In the genomic region with DNA sequence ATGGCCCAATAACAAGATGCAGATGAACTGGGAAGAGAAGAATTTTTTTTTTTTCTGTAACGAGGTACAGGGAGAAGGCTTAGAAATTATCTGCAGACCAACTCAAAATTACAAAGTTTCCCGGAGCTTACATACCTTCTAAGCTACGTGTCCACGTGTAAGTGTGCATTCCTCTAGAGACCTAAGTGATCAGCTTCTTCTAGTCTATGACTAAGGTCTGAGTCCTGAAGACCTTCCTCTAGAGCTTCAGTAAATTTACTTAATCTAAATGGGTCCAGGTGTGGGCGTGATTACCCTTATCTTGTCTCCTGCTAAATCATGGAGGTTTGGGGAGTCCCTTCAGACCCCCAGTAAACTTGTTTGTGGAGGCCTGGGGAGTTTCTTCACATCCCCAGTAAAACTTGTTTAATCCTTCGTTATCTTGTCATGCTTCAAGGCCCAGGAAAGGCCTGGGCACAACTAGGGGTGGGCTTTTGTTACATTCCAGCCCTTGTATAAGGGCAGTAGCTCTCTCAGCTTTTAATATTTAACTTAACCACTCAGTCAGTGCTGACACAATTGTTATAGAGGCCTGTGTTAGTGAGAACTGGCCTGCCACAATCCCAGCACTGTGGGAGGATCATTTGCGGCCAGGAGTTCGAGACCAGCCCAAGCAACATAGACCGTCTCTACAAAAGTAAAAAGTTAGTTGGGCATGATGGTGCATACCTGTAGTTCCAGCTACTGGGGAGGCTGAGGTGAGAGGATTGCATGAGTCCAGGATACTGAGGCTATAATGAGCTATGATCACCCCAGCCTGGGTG, we compare ENCODE assay signal across 9 cellular contexts.
DNase-seq lines count a peak whose midpoint lies in the region; ATAC-seq and TF ChIP-seq lines count a peak whose summit lies in the region.
"Had no signal": no experiment of that assay in that cellular context is flagged by ENCODE, and none has a peak within 500 bp of the region (broad histone marks: within the 10 kb centered on the region; RNA-seq: fewer than 3 reads in every experiment).

No MANE protein-coding gene starts in this region.

- TF ChIP-seq POLR2A in spleen (IDR thresholded peaks at IDR 0.05) = no peak

- 94 to 98% (median 95%) methylated on average over 9 of the region's 9 CpGs for WGBS in spleen, 5 donors

- H3K36me3 ChIP-seq in RWPE2 (ENCODE audit: low read depth) (no peaks in the 10 kb centered on the region), kidney epithelial cell (ENCODE audit: control insufficient read depth, insufficient read depth, low read length) (no peaks in the 10 kb centered on the region), spleen (peaks cover 0 to 16% (median 0%) of the 10 kb centered on the region in 6 donors)

- intact Hi-C loops in spleen (cut with DNase I; ENCODE audit: low total_unique reads) = no loop called here

- H3K4me3 ChIP-seq in RWPE2 (ENCODE audit: severe bottlenecking) (no peak overlapping the region), kidney epithelial cell (ENCODE audit: low read depth, low read length) (no peak overlapping the region), spleen (no peak overlapping the region)
- H3K4me3 ChIP-seq: psoas muscle had no signal

- H3K27ac ChIP-seq in RWPE2 (ENCODE audit: poor library complexity, severe bottlenecking) = peak overlapping the region; percentile 76
- H3K27ac ChIP-seq in spleen = no peak overlapping the region
- H3K27ac ChIP-seq: psoas muscle had no signal

- TF ChIP-seq CTCF in RWPE2 (IDR thresholded peaks at IDR 0.05; ENCODE audit: poor library complexity, severe bottlenecking) (no peak), kidney epithelial cell (IDR thresholded peaks at IDR 0.05; ENCODE audit: insufficient read depth, low read length, poor library complexity, severe bottlenecking) (no peak), spleen (IDR thresholded peaks at IDR 0.05 in 8 of 11, conservative IDR thresholded peaks at IDR 0.05 in 3 of 11) (no peak)

- DNase-seq in ELR (ENCODE audit: low read depth) (peak; percentile 73), RWPE2 (ENCODE audit: low spot score) (no peak), kidney epithelial cell (ENCODE audit: low read depth) (peak; percentile 81), spleen (peak; percentile 4), SIG-M5 (lab: John Stamatoyannopoulos, UW) (no peak)
- DNase-seq: mammary epithelial cell, psoas muscle had no signal

- H3K4me1 ChIP-seq in RWPE2 (ENCODE audit: insufficient read depth, poor library complexity, severe bottlenecking) = peaks cover 17% of the 10 kb centered on the region
- H3K4me1 ChIP-seq in spleen = peaks cover 0 to 42% (median 0%) of the 10 kb centered on the region in 6 donors
- H3K4me1 ChIP-seq: psoas muscle had no signal

- ATAC-seq in RWPE2 (ENCODE audit: low read depth) (peak; percentile 72), GM19023 (IDR thresholded peaks at IDR 0.05; ENCODE audit: unreplicated experiment) (no peak), HG02623 (IDR thresholded peaks at IDR 0.05; ENCODE audit: unreplicated experiment) (no peak)

- H3K9me3 ChIP-seq in RWPE2 (ENCODE audit: severe bottlenecking) (no peaks in the 10 kb centered on the region), spleen (peaks cover 0 to 4% (median 0%) of the 10 kb centered on the region in 8 donors)
- H3K9me3 ChIP-seq: psoas muscle had no signal

- no peaks in the 10 kb centered on the region for H3K27me3 ChIP-seq in RWPE2 (ENCODE audit: insufficient read depth, poor library complexity, severe bottlenecking)
- H3K27me3 ChIP-seq in kidney epithelial cell (ENCODE audit: control insufficient read depth, insufficient read depth, low read length) = no peaks in the 10 kb centered on the region
- H3K27me3 ChIP-seq in spleen (replicated peaks in 1 of 7) = no peaks in the 10 kb centered on the region

Comparison
In these comparisons a context has a peak if more than half of its experiments do, and no peak if none do; other contexts are left out.
1. DNase-seq: peak in ELR (single experiment), kidney epithelial cell (single experiment) and spleen (single experiment); none in RWPE2 (single experiment) and SIG-M5 (single experiment).